24 cellular contexts compared by ENCODE assay signal in genomic region chr22:17586831-17587440, GRCh38. TPM values are rescaled to one million over a fixed set of nuclear protein-coding genes. Genes with fewer than 3 reads are reported as not detected.
DNase-seq lines count a peak whose midpoint lies in the region; ATAC-seq, FAIRE-seq and TF ChIP-seq lines count a peak whose summit lies in the region.
"Had no signal": no experiment of that assay in that cellular context is flagged by ENCODE, and none has a peak within 500 bp of the region (broad histone marks: within the 10 kb centered on the region; RNA-seq: fewer than 3 reads in every experiment).

No MANE protein-coding gene starts in this region.

- H3K9me1 ChIP-seq in K562 (ENCODE audit: control insufficient read depth, insufficient read depth, low read length), result no peaks in the 10 kb centered on the region

- no peak overlapping the region for H3K27ac ChIP-seq in K562 (ENCODE audit: extremely low read depth, low read depth, low read length)
- H3K27ac ChIP-seq in layer of hippocampus (ENCODE audit: low read depth, low read length), result peak overlapping the region; percentile 16
- no peak overlapping the region for H3K27ac ChIP-seq in psoas muscle
- H3K27ac ChIP-seq: A549 had no signal

- H4K20me1 ChIP-seq in K562 (replicated peaks; ENCODE audit: control insufficient read depth, insufficient read depth, low read length), result no peaks in the 10 kb centered on the region

- POLR2A ChIA-PET in K562 (lab: Yijun Ruan, JAX), result interaction anchor here (0.6 to 1.9 kb wide), 5 partner anchors 8 to 21 kb away, joined by 3 to 12 read pairs (median 4); no protein-coding TSS in a partner anchor

- no peaks in the 10 kb centered on the region for H3K79me2 ChIP-seq in K562 (ENCODE audit: control insufficient read depth, insufficient read depth, low read length)

- CTCF ChIA-PET in K562 (lab: Yijun Ruan, JAX; ENCODE audit: low intra/inter-chr PET ratio), result no interaction called here

- no peak for TF ChIP-seq EP300 in K562 (IDR thresholded peaks at IDR 0.05; ENCODE audit: low read length)

- no peak for DNase-seq in K562 (ENCODE audit: extremely low read depth in 1 of 4, low spot score in 3 of 4)
- DNase-seq in psoas muscle, result no peak
- DNase-seq in CD1c-positive myeloid dendritic cell (ENCODE audit: extremely low spot score), result no peak
- DNase-seq in HuH-7.5 (ENCODE audit: low spot score), result no peak
- no peak for DNase-seq in GM19240 (ENCODE audit: insufficient read length, low spot score)
- DNase-seq: AML-193; CD4-positive, alpha-beta memory T cell; COR-L47; DMS79; EL; GDM1; NCI-H1048; NCI-H1694; NCI-H2029 treated with DMSO at 0.1 percent for 48 hours; NCI-H526 treated with DMSO at 0.1 percent for 48 hours; RPMI8226; SK-N-SH had no signal

- no peak overlapping the region for H3K4me2 ChIP-seq in K562 (ENCODE audit: insufficient read depth, low read length)
- H3K4me2 ChIP-seq: A549; BLaER1 treated with 17β-estradiol and CSF1 and Interleukin-3, amounts not matched to agents 10 nM and 100 nM; SK-N-SH had no signal

- TF ChIP-seq CTCF in K562 (IDR thresholded peaks at IDR 0.05 in 2 of 3, conservative IDR thresholded peaks at IDR 0.05 in 1 of 3; ENCODE audit: insufficient read depth in 2 of 3, low read depth in 1 of 3, low read length in 3 of 3) (no peak), psoas muscle (IDR thresholded peaks at IDR 0.05) (no peak)

- no peak for TF ChIP-seq POLR2A in K562 (conservative IDR thresholded peaks at IDR 0.05)

- 15% methylated on average over 14 of the region's 14 CpGs for WGBS in K562 (ENCODE audit: insufficient coverage, low coverage, missing lambda C conversion rate)
- WGBS in psoas muscle, 3 donors, result 75 to 86% (median 79%) methylated on average over 14 of the region's 14 CpGs

- TF ChIP-seq RAD21 in K562 (CRISPR knock-in tag; conservative IDR thresholded peaks at IDR 0.05 in 1 of 2, IDR thresholded peaks at IDR 0.05 in 1 of 2), result no peak

- H3K4me3 ChIP-seq in K562 (no peak overlapping the region), psoas muscle (no peak overlapping the region)
- H3K4me3 ChIP-seq: A549; BLaER1 treated with 17β-estradiol and CSF1 and Interleukin-3, amounts not matched to agents 10 nM and 100 nM; GM12878 had no signal

- H3K27me3 ChIP-seq in K562 (ENCODE audit: control insufficient read depth in 2 of 2, insufficient read depth in 2 of 2, low read length in 2 of 2), result peaks cover 4 to 14% of the 10 kb centered on the region in 2 experiments; a peak in 2 of 5 replicates
- H3K27me3 ChIP-seq in layer of hippocampus (ENCODE audit: control insufficient read depth, insufficient read depth, low read length), result no peaks in the 10 kb centered on the region
- H3K27me3 ChIP-seq in psoas muscle (ENCODE audit: insufficient read depth in 3 of 3, low read length in 2 of 3), result no peaks in the 10 kb centered on the region
- H3K27me3 ChIP-seq: BLaER1 treated with 17β-estradiol and CSF1 and Interleukin-3, amounts not matched to agents 10 nM and 100 nM had no signal

- H3K36me3 ChIP-seq in K562 (ENCODE audit: control insufficient read depth, insufficient read depth, low read length) (peaks cover 20% of the 10 kb centered on the region; the same call in 1 of the 3 replicates), psoas muscle (ENCODE audit: insufficient read depth in 1 of 2, low read depth in 1 of 2) (peaks cover 9 to 35% of the 10 kb centered on the region in 2 donors)

- H3K9ac ChIP-seq in K562 (ENCODE audit: insufficient read depth in 1 of 2, low read depth in 2 of 2, low read length in 2 of 2), result no peak overlapping the region
- H3K9ac ChIP-seq: BLaER1 treated with 17β-estradiol and CSF1 and Interleukin-3, amounts not matched to agents 10 nM and 100 nM; SK-N-SH had no signal

- peak; percentile 17 for ATAC-seq in K562
- ATAC-seq in esophagus mucosa, result peak; percentile 41
- ATAC-seq in psoas muscle, result peak; percentile 27 to 53 (median 40)
- ATAC-seq: GM12878, HCT116 had no signal

- in situ Hi-C loops in K562 (cut with MboI), result no loop called here

- no TSS peak for BruUV-seq in K562 (replicated peaks; lab: Mats Ljungman, UMichigan)

- H3K9me3 ChIP-seq in K562 (replicated peaks; ENCODE audit: control insufficient read depth, insufficient read depth, low read depth, low read length) (no peaks in the 10 kb centered on the region), psoas muscle (no peaks in the 10 kb centered on the region)
- H3K9me3 ChIP-seq: A549; BLaER1 treated with 17β-estradiol and CSF1 and Interleukin-3, amounts not matched to agents 10 nM and 100 nM; SK-N-SH had no signal

- intact Hi-C loops in K562 (cut with micrococcal nuclease) (no loop called here), psoas muscle (cut with DNase I) (no loop called here)

- no peak for FAIRE-seq in K562 (lab: Jason Lieb, UNC)
- FAIRE-seq: A549, GM12878 had no signal

- no peak overlapping the region for H2AFZ ChIP-seq in K562 (ENCODE audit: low read depth, low read length)

- H3K4me1 ChIP-seq in K562 (replicated peaks in 1 of 2; ENCODE audit: control insufficient read depth in 2 of 2, insufficient read depth in 2 of 2, low read length in 2 of 2) (no peaks in the 10 kb centered on the region; a peak in 1 of 5 replicates), psoas muscle (peaks cover 3% of the 10 kb centered on the region)
- H3K4me1 ChIP-seq: A549 had no signal

TF ChIP-seq in K562, 482 proteins besides CTCF, POLR2A, EP300 and RAD21 (continues in another document):
- no peak for TF ChIP-seq ZNF584 (CRISPR knock-in tag; IDR thresholded peaks at IDR 0.05; ENCODE audit: low read depth)

RNA-seq across cellular contexts. Expression of gene SLC25A18, which starts 23.6 kb away (rescaled TPM):
- not detected in 2 replicates for total RNA-seq in K562 (2011; cell fraction: chromatin; rRNA removed; ENCODE audit: low replicate concordance)
- not detected in 2 replicates for total RNA-seq in K562 (2011; cell fraction: nucleolus; rRNA removed)
- not detected in 2 replicates for total RNA-seq in K562 (2011; cell fraction: nucleoplasm; rRNA removed)
- total RNA-seq in K562 (2014; rRNA removed), result not detected in 2 replicates
- not detected in 2 replicates for total RNA-seq in K562 (2014; rRNA removed; fragmentation: Illumina TruSeq; extraction: Trizol)
- total RNA-seq in K562 (2015; rRNA removed; fragmentation: Illumina TruSeq; extraction: Trizol), result not detected in 2 replicates
- total RNA-seq in K562 (2021), result not detected in 2 replicates
- not detected in 2 replicates for polyA plus RNA-seq in K562 (2011; rRNA removed)
- 0.04 TPM in 1 of 2 replicates, not detected in the other for polyA plus RNA-seq in K562 (2011; cell fraction: cytosol; rRNA removed)
- not detected in 2 replicates for polyA plus RNA-seq in K562 (2011; cell fraction: nucleus; rRNA removed)
- polyA plus RNA-seq in K562 (2012), result 0.12 TPM in 2 replicates
- not detected in 2 replicates for polyA plus RNA-seq in K562 (2014; fragmentation: Illumina TruSeq; extraction: Trizol)
- polyA plus RNA-seq in K562 (2014; fragmentation: Nextera tagmentation; extraction: Ambion mirVana), result under 1 TPM in 1 of 2 experiments, not detected in 1; 0.04 TPM
- not detected in 2 replicates for polyA plus RNA-seq in K562 (2014; rRNA removed)
- not detected in 2 replicates for polyA minus RNA-seq in K562 (2011; rRNA and poly(A)+ RNA removed)
- not detected in 2 replicates for polyA minus RNA-seq in K562 (2011; cell fraction: cytosol; rRNA and poly(A)+ RNA removed)
- not detected in 2 replicates for polyA minus RNA-seq in K562 (2011; cell fraction: nucleus; rRNA and poly(A)+ RNA removed)
- total RNA-seq in esophagus mucosa, result 0.08 TPM
- 10 to 100 TPM in 1 of 4 donors, 1 to 10 TPM in 1, under 1 TPM in 2; 0.56 to 10.4 (median 5.0) TPM for total RNA-seq in psoas muscle
- polyA plus RNA-seq in psoas muscle, result 1 to 10 TPM; 5.5 to 6.9 (median 5.7) TPM
- total RNA-seq: CD4-positive, alpha-beta memory T cell; GM12878 had no signal
- polyA plus RNA-seq: A549, IgD-negative memory B cell had no signal

RNA-seq across cellular contexts. Expression of gene ATP6V1E1, which starts 41.6 kb away (rescaled TPM):
- total RNA-seq in K562 (2011; cell fraction: chromatin; rRNA removed; ENCODE audit: low replicate concordance), result 63.6 and 104 TPM in 2 replicates
- 48.9 and 50.5 TPM in 2 replicates for total RNA-seq in K562 (2011; cell fraction: nucleolus; rRNA removed)
- total RNA-seq in K562 (2011; cell fraction: nucleoplasm; rRNA removed), result 69.7 and 91.1 TPM in 2 replicates
- total RNA-seq in K562 (2014; rRNA removed) (127 and 151 TPM in 2 replicates), K562 (2014; rRNA removed; fragmentation: Illumina TruSeq; extraction: Trizol) (157 and 175 TPM in 2 replicates), K562 (2015; rRNA removed; fragmentation: Illumina TruSeq; extraction: Trizol) (175 and 184 TPM in 2 replicates), K562 (2021) (122 and 129 TPM in 2 replicates), esophagus mucosa (87.6 TPM), psoas muscle (100 to 1,000 TPM; 122 to 185 (median 142) TPM)
- polyA plus RNA-seq in K562 (2011; rRNA removed) (187 and 192 TPM in 2 replicates), K562 (2014; fragmentation: Illumina TruSeq; extraction: Trizol) (197 and 230 TPM in 2 replicates), K562 (2014; fragmentation: Nextera tagmentation; extraction: Ambion mirVana) (100 to 1,000 TPM; 179 to 249 TPM), K562 (2014; rRNA removed) (173 and 185 TPM in 2 replicates), psoas muscle (100 to 1,000 TPM; 158 to 263 (median 210) TPM)
- polyA plus RNA-seq in K562 (2011; cell fraction: cytosol; rRNA removed), result 87.5 and 145 TPM in 2 replicates
- 40.7 and 68.0 TPM in 2 replicates for polyA plus RNA-seq in K562 (2011; cell fraction: nucleus; rRNA removed)
- 166 and 250 TPM in 2 replicates for polyA plus RNA-seq in K562 (2012)
- 147 and 159 TPM in 2 replicates for polyA minus RNA-seq in K562 (2011; rRNA and poly(A)+ RNA removed)
- polyA minus RNA-seq in K562 (2011; cell fraction: cytosol; rRNA and poly(A)+ RNA removed), result 37.2 and 57.5 TPM in 2 replicates
- polyA minus RNA-seq in K562 (2011; cell fraction: nucleus; rRNA and poly(A)+ RNA removed), result 17.5 and 40.5 TPM in 2 replicates

RNA-seq across cellular contexts. Expression of gene BCL2L13, which starts 51.6 kb away (rescaled TPM):
- total RNA-seq in K562 (2011; cell fraction: chromatin; rRNA removed; ENCODE audit: low replicate concordance), result 41.1 and 59.5 TPM in 2 replicates
- 31.4 and 35.0 TPM in 2 replicates for total RNA-seq in K562 (2011; cell fraction: nucleolus; rRNA removed)
- total RNA-seq in K562 (2011; cell fraction: nucleoplasm; rRNA removed), result 49.1 and 68.7 TPM in 2 replicates
- total RNA-seq in K562 (2014; rRNA removed), result 42.8 and 53.2 TPM in 2 replicates
- total RNA-seq in K562 (2014; rRNA removed; fragmentation: Illumina TruSeq; extraction: Trizol), result 56.5 and 61.9 TPM in 2 replicates
- total RNA-seq in K562 (2015; rRNA removed; fragmentation: Illumina TruSeq; extraction: Trizol), result 41.9 and 46.0 TPM in 2 replicates
- total RNA-seq in K562 (2021), result 56.8 and 58.4 TPM in 2 replicates
- 61.3 and 63.4 TPM in 2 replicates for polyA plus RNA-seq in K562 (2011; rRNA removed)
- 40.5 and 52.1 TPM in 2 replicates for polyA plus RNA-seq in K562 (2011; cell fraction: cytosol; rRNA removed)
- polyA plus RNA-seq in K562 (2011; cell fraction: nucleus; rRNA removed), result 26.2 and 29.4 TPM in 2 replicates
- polyA plus RNA-seq in K562 (2012), result 38.9 and 63.2 TPM in 2 replicates
- polyA plus RNA-seq in K562 (2014; fragmentation: Illumina TruSeq; extraction: Trizol), result 57.3 and 59.6 TPM in 2 replicates
- 10 to 100 TPM; 43.6 to 60.8 TPM for polyA plus RNA-seq in K562 (2014; fragmentation: Nextera tagmentation; extraction: Ambion mirVana)
- 41.5 and 42.4 TPM in 2 replicates for polyA plus RNA-seq in K562 (2014; rRNA removed)
- 75.9 and 78.7 TPM in 2 replicates for polyA minus RNA-seq in K562 (2011; rRNA and poly(A)+ RNA removed)
- polyA minus RNA-seq in K562 (2011; cell fraction: cytosol; rRNA and poly(A)+ RNA removed), result 35.5 and 39.9 TPM in 2 replicates
- polyA minus RNA-seq in K562 (2011; cell fraction: nucleus; rRNA and poly(A)+ RNA removed), result 14.1 and 22.7 TPM in 2 replicates
- total RNA-seq in esophagus mucosa, result 34.0 TPM
- 100 to 1,000 TPM; 123 to 201 (median 130) TPM for total RNA-seq in psoas muscle
- polyA plus RNA-seq in psoas muscle, result 100 to 1,000 TPM in 1 of 3 donors, 10 to 100 TPM in 2; 67.0 to 165 (median 89.0) TPM
